2 cellular contexts compared by ENCODE assay signal in the genomic region with DNA sequence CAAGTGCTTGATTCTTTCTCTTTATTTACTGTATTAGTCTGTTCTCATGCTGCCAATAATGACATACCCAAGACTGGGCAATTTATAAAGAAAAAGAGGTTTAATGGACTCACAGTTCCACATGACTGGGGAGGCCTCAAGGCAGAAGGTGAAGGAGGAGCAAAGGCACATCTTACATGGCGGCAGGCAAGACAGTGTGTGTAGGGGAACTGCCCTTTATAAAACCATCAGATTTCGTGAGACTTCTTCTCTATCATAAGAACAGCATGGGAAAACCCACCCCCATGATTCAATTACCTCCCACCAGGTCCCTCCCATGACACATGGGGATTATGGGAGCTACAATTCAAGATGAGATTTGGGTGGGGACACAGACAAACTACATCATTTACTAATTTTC. TPM values are rescaled to one million over a fixed set of nuclear protein-coding genes. Genes with fewer than 3 reads are reported as not detected.
DNase-seq lines count a peak whose midpoint lies in the region; ATAC-seq, FAIRE-seq and TF ChIP-seq lines count a peak whose summit lies in the region.
"Not testable (repeated sequence)": the region's sequence is repeated elsewhere in the genome, so short reads cannot be mapped to it uniquely, and the experiment has no call there.

No MANE protein-coding gene starts in this region.

- POLR2A ChIA-PET in K562 (lab: Yijun Ruan, JAX): interaction anchor here (0.6 kb wide), 1 partner anchor 10 kb away, joined by 3 read pairs; no protein-coding TSS in a partner anchor

- TF ChIP-seq RAD21 in K562 (CRISPR knock-in tag; conservative IDR thresholded peaks at IDR 0.05 in 1 of 2, IDR thresholded peaks at IDR 0.05 in 1 of 2): not testable (repeated sequence)

- not testable (repeated sequence) for H2AFZ ChIP-seq in K562 (ENCODE audit: low read depth, low read length)

- H3K4me2 ChIP-seq in K562 (ENCODE audit: insufficient read depth, low read length): not testable (repeated sequence)

- CTCF ChIA-PET in K562 (lab: Yijun Ruan, JAX; ENCODE audit: low intra/inter-chr PET ratio): not testable (repeated sequence)

- not testable (repeated sequence) for DNase-seq in K562 (ENCODE audit: extremely low read depth in 1 of 4, low spot score in 3 of 4)
- peak; percentile 45 for DNase-seq in esophagus muscularis mucosa (ENCODE audit: extremely low spot score)

- H3K36me3 ChIP-seq in K562 (ENCODE audit: control insufficient read depth, insufficient read depth, low read length); esophagus muscularis mucosa: not testable (repeated sequence)

- not testable (repeated sequence) for H4K20me1 ChIP-seq in K562 (replicated peaks; ENCODE audit: control insufficient read depth, insufficient read depth, low read length)

- WGBS in K562 (ENCODE audit: insufficient coverage, low coverage, missing lambda C conversion rate): 35% methylated on average over 2 of the region's 2 CpGs
- WGBS in esophagus muscularis mucosa: 86% methylated on average over 2 of the region's 2 CpGs

- in situ Hi-C loops in K562 (cut with MboI): not testable (repeated sequence)

- H3K9ac ChIP-seq in K562 (ENCODE audit: insufficient read depth in 1 of 2, low read depth in 2 of 2, low read length in 2 of 2): not testable (repeated sequence)

- intact Hi-C loops in K562 (cut with micrococcal nuclease): loop anchor here (5.0 kb wide), 1 partner anchor 81 kb away; no protein-coding TSS in a partner anchor
- intact Hi-C loops in esophagus muscularis mucosa (cut with DNase I): not testable (repeated sequence)

- not testable (repeated sequence) for ATAC-seq in K562

- H3K9me1 ChIP-seq in K562 (ENCODE audit: control insufficient read depth, insufficient read depth, low read length): not testable (repeated sequence)

- TF ChIP-seq EP300 in K562 (IDR thresholded peaks at IDR 0.05; ENCODE audit: low read length); esophagus muscularis mucosa (IDR thresholded peaks at IDR 0.05): not testable (repeated sequence)

- TF ChIP-seq POLR2A in K562 (conservative IDR thresholded peaks at IDR 0.05); esophagus muscularis mucosa (IDR thresholded peaks at IDR 0.05; ENCODE audit: low read depth): not testable (repeated sequence)

- H3K4me1 ChIP-seq in K562 (replicated peaks in 1 of 2; ENCODE audit: control insufficient read depth in 2 of 2, insufficient read depth in 2 of 2, low read length in 2 of 2); esophagus muscularis mucosa: not testable (repeated sequence)

- BruUV-seq in K562 (replicated peaks; lab: Mats Ljungman, UMichigan): not testable (repeated sequence)

- not testable (repeated sequence) for H3K9me3 ChIP-seq in K562 (replicated peaks; ENCODE audit: control insufficient read depth, insufficient read depth, low read depth, low read length); esophagus muscularis mucosa

- not testable (repeated sequence) for H3K27ac ChIP-seq in K562 (ENCODE audit: extremely low read depth, low read depth, low read length); esophagus muscularis mucosa (replicated peaks in 1 of 4)

- H3K27me3 ChIP-seq in K562 (ENCODE audit: control insufficient read depth in 2 of 2, insufficient read depth in 2 of 2, low read length in 2 of 2); esophagus muscularis mucosa: not testable (repeated sequence)

- not testable (repeated sequence) for H3K4me3 ChIP-seq in K562, esophagus muscularis mucosa

- FAIRE-seq in K562 (lab: Jason Lieb, UNC): not testable (repeated sequence)

- H3K79me2 ChIP-seq in K562 (ENCODE audit: control insufficient read depth, insufficient read depth, low read length): not testable (repeated sequence)

- TF ChIP-seq CTCF in K562 (IDR thresholded peaks at IDR 0.05 in 2 of 3, conservative IDR thresholded peaks at IDR 0.05 in 1 of 3; ENCODE audit: insufficient read depth in 2 of 3, low read depth in 1 of 3, low read length in 3 of 3); esophagus muscularis mucosa (IDR thresholded peaks at IDR 0.05): not testable (repeated sequence)

TF ChIP-seq in K562, 482 proteins besides CTCF, POLR2A, EP300 and RAD21:
- TF ChIP-seq ZFP36 (IDR thresholded peaks at IDR 0.05; ENCODE audit: low read depth, low read length, partially characterized antibody): peak; percentile 44
- TF ChIP-seq ZNF431 (CRISPR knock-in tag; IDR thresholded peaks at IDR 0.05): peak; percentile 93

RNA-seq across cellular contexts. Expression of a gene that starts 32.1 kb away (rescaled TPM):
- 16.9 and 65.5 TPM in 2 replicates for total RNA-seq in K562 (2011; cell fraction: chromatin; rRNA removed; ENCODE audit: low replicate concordance)
- 8.3 and 13.7 TPM in 2 replicates for total RNA-seq in K562 (2011; cell fraction: nucleolus; rRNA removed)
- total RNA-seq in K562 (2011; cell fraction: nucleoplasm; rRNA removed): 27.2 and 42.5 TPM in 2 replicates
- total RNA-seq in K562 (2014; rRNA removed): 14.8 and 18.7 TPM in 2 replicates
- 31.6 and 35.0 TPM in 2 replicates for total RNA-seq in K562 (2014; rRNA removed; fragmentation: Illumina TruSeq; extraction: Trizol)
- 24.1 and 26.4 TPM in 2 replicates for total RNA-seq in K562 (2015; rRNA removed; fragmentation: Illumina TruSeq; extraction: Trizol)
- total RNA-seq in K562 (2021): 26.7 and 27.4 TPM in 2 replicates
- 36.7 and 37.8 TPM in 2 replicates for polyA plus RNA-seq in K562 (2011; rRNA removed)
- polyA plus RNA-seq in K562 (2011; cell fraction: cytosol; rRNA removed): 11.5 and 19.9 TPM in 2 replicates
- polyA plus RNA-seq in K562 (2011; cell fraction: nucleus; rRNA removed): 12.5 and 19.9 TPM in 2 replicates
- 21.6 and 24.9 TPM in 2 replicates for polyA plus RNA-seq in K562 (2012)
- polyA plus RNA-seq in K562 (2014; fragmentation: Illumina TruSeq; extraction: Trizol): 22.3 and 24.4 TPM in 2 replicates
- polyA plus RNA-seq in K562 (2014; fragmentation: Nextera tagmentation; extraction: Ambion mirVana): 10 to 100 TPM; 14.8 to 17.8 TPM
- 12.6 and 13.7 TPM in 2 replicates for polyA plus RNA-seq in K562 (2014; rRNA removed)
- polyA minus RNA-seq in K562 (2011; rRNA and poly(A)+ RNA removed): 67.2 and 88.0 TPM in 2 replicates
- 27.7 and 36.7 TPM in 2 replicates for polyA minus RNA-seq in K562 (2011; cell fraction: cytosol; rRNA and poly(A)+ RNA removed)
- polyA minus RNA-seq in K562 (2011; cell fraction: nucleus; rRNA and poly(A)+ RNA removed): 11.0 and 29.5 TPM in 2 replicates
- total RNA-seq in esophagus muscularis mucosa: 10 to 100 TPM; 31.1 to 39.9 (median 34.5) TPM
